In the genomic region with DNA sequence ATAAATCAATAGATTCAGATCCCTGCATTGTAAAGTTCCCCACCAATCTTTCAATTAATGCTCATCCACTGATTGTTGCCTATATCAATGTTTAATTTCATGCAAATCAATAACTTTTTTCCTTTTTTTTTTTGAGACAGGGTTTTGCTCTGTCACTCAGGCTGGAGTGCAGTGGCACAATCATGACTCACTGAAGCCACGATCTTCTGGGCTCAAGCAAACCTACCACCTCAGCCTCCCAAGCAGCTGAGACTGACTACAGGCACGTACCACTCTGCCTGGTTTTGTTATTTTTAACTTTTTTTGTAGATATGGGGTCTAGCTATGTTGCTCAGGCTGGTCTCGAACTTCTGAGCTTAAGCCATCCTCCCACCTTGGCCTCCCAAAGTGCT, we compare ENCODE assay signal across 17 cellular contexts. TPM values are rescaled to one million over a fixed set of nuclear protein-coding genes. Genes with fewer than 3 reads are reported as not detected.
DNase-seq lines count a peak whose midpoint lies in the region; ATAC-seq and TF ChIP-seq lines count a peak whose summit lies in the region.
"Had no signal": no experiment of that assay in that cellular context is flagged by ENCODE, and none has a peak within 500 bp of the region (broad histone marks: within the 10 kb centered on the region; RNA-seq: fewer than 3 reads in every experiment).

No MANE protein-coding gene starts in this region.

- H3K4me3 ChIP-seq in NB4 (ENCODE audit: low read depth, low read length), result no peak overlapping the region
- H3K4me3 ChIP-seq: psoas muscle, tibial artery had no signal

- DNase-seq in EL (peak; percentile 45), NB4 (ENCODE audit: low read depth) (peak; percentile 45), myocyte (ENCODE audit: low read depth) (peak; percentile 40), NCI-H1436 treated with DMSO at 0.1 percent for 48 hours (lab: John Stamatoyannopoulos, UW) (no peak), midbrain (lab: John Stamatoyannopoulos, UW) (no peak), left cardiac atrium (no peak), NCI-H510A treated with DMSO at 0.1 percent for 48 hours (lab: John Stamatoyannopoulos, UW) (no peak)
- DNase-seq in activated naive CD8-positive, alpha-beta T cell treated with anti-CD3 and anti-CD28 coated beads for 36 hours, result peak; percentile 31
- DNase-seq: Calu3, mesendoderm, NCI-H1105 treated with DMSO at 0.1 percent for 48 hours, NCI-H774, psoas muscle, SK-N-SH, tibial artery had no signal

- ATAC-seq in left cardiac atrium, result no peak
- ATAC-seq: psoas muscle had no signal

- H3K9me3 Mint-ChIP-seq in activated naive CD8-positive, alpha-beta T cell treated with anti-CD3 and anti-CD28 coated beads for 36 hours, result no peaks in the 10 kb centered on the region

- intact Hi-C loops in left cardiac atrium (cut with DNase I), result no loop called here

- H3K4me3 Mint-ChIP-seq in activated naive CD8-positive, alpha-beta T cell treated with anti-CD3 and anti-CD28 coated beads for 36 hours, result no peak overlapping the region
- H3K4me3 Mint-ChIP-seq: brain had no signal

- H3K36me3 Mint-ChIP-seq in activated naive CD8-positive, alpha-beta T cell treated with anti-CD3 and anti-CD28 coated beads for 36 hours, result peaks cover 9% of the 10 kb centered on the region

- H3K4me1 Mint-ChIP-seq in activated naive CD8-positive, alpha-beta T cell treated with anti-CD3 and anti-CD28 coated beads for 36 hours, result peaks cover 32% of the 10 kb centered on the region
- H3K4me1 Mint-ChIP-seq: brain had no signal

- TF ChIP-seq CTCF in NB4 (IDR thresholded peaks at IDR 0.05; ENCODE audit: low read depth, low read length), result no peak

- H3K27me3 Mint-ChIP-seq in activated naive CD8-positive, alpha-beta T cell treated with anti-CD3 and anti-CD28 coated beads for 36 hours, result no peaks in the 10 kb centered on the region
- H3K27me3 Mint-ChIP-seq: brain had no signal

- H3K27ac Mint-ChIP-seq in activated naive CD8-positive, alpha-beta T cell treated with anti-CD3 and anti-CD28 coated beads for 36 hours, result peak overlapping the region; percentile 86

- TF ChIP-seq POLR2A in NB4 (IDR thresholded peaks at IDR 0.05; ENCODE audit: extremely low read depth, insufficient read length), result no peak

RNA-seq across cellular contexts. Expression of gene DIO1, which starts 25.7 kb away (rescaled TPM):
- not detected for total RNA-seq in activated naive CD8-positive, alpha-beta T cell treated with anti-CD3 and anti-CD28 coated beads for 36 hours
- total RNA-seq in myocyte (not detected in 2 replicates), left cardiac atrium (not detected)
- polyA plus RNA-seq in myocyte (2012), result 0.14 TPM
- total RNA-seq: Calu3, endothelial cell of umbilical vein, psoas muscle had no signal
- polyA plus RNA-seq: endothelial cell of umbilical vein, psoas muscle, SK-N-SH had no signal

RNA-seq across cellular contexts. Expression of gene IFT25, which starts 25.8 kb away (rescaled TPM):
- 10 to 100 TPM; 53.2 to 59.1 TPM for total RNA-seq in activated naive CD8-positive, alpha-beta T cell treated with anti-CD3 and anti-CD28 coated beads for 36 hours
- total RNA-seq in myocyte, result 9.9 and 14.4 TPM in 2 replicates
- polyA plus RNA-seq in myocyte (2012), result 19.9 TPM
- 10 to 100 TPM; 15.1 to 16.6 TPM for total RNA-seq in left cardiac atrium

RNA-seq across cellular contexts. Expression of gene LRRC42, which starts 26.5 kb away (rescaled TPM):
- 10 to 100 TPM; 29.0 to 30.1 TPM for total RNA-seq in activated naive CD8-positive, alpha-beta T cell treated with anti-CD3 and anti-CD28 coated beads for 36 hours
- total RNA-seq in myocyte (35.7 and 39.9 TPM in 2 replicates), left cardiac atrium (10 to 100 TPM; 13.5 to 17.9 TPM)
- polyA plus RNA-seq in myocyte (2012), result 52.8 TPM

RNA-seq across cellular contexts. Expression of gene YIPF1, which starts 30.1 kb away (rescaled TPM):
- total RNA-seq in activated naive CD8-positive, alpha-beta T cell treated with anti-CD3 and anti-CD28 coated beads for 36 hours, result 10 to 100 TPM; 14.5 to 16.5 TPM
- total RNA-seq in myocyte (22.2 and 22.5 TPM in 2 replicates), left cardiac atrium (10 to 100 TPM; 12.9 to 15.2 TPM)
- polyA plus RNA-seq in myocyte (2012), result 31.0 TPM

Comparison
In these comparisons a context has a peak if more than half of its experiments do, and no peak if none do; other contexts are left out.
1. DNase-seq: peak in EL (single experiment), NB4 (single experiment), activated naive CD8-positive, alpha-beta T cell treated with anti-CD3 and anti-CD28 coated beads for 36 hours (single experiment) and myocyte (single experiment); none in NCI-H1436 treated with DMSO at 0.1 percent for 48 hours (single experiment), midbrain (single experiment), left cardiac atrium (single experiment) and NCI-H510A treated with DMSO at 0.1 percent for 48 hours (single experiment).